8 cellular contexts compared by ENCODE assay signal in the genomic region with DNA sequence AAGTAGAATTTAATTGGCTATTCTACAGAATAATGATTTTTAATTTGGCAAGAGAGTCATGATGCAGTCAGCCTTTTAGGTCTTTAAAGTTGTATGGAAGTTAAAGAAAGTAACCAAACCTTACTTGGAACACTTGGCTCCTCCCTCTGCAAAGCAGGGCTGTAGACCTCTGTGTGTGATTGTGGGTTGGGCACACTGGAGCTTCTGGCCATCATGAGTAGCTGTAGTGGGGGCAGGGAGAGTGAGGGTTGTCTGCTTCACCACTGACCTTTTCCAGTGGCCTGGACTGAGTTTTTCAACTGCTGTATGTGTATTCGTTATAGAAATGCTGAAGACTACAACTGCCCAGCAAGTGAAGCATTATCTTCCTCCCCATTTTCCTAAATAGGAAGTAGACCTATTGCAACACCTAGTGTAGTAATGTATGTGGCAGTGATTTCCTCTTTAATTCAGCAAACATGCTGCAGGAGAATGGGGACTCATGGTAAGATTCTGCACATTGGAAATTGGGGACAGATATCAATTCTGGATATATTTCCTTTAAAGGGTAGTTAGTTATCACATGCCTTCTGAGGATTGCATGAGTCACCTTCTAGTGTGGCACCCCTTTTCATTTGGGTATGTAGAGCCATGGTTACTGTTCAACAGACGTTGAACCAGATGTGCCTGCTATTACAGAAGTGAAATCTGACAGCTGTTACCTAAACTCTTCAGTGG.
DNase-seq lines count a peak whose midpoint lies in the region; ATAC-seq, FAIRE-seq and TF ChIP-seq lines count a peak whose summit lies in the region.
"Had no signal": no experiment of that assay in that cellular context is flagged by ENCODE, and none has a peak within 500 bp of the region (broad histone marks: within the 10 kb centered on the region; RNA-seq: fewer than 3 reads in every experiment).

No MANE protein-coding gene starts in this region.

- H3K27me3 Mint-ChIP-seq in nephron (ENCODE audit: low read depth): no peaks in the 10 kb centered on the region
- H3K27me3 Mint-ChIP-seq in T-helper 2 cell treated with Interferon-gamma antibody and Interleukin-4, amounts not matched to agents 5 μg/mL and 100 μg/mL, for 36 hours (ENCODE audit: low read depth): no peaks in the 10 kb centered on the region

- peak overlapping the region; percentile 32 to 41 (median 35) for H3K27ac Mint-ChIP-seq in nephron
- no peak overlapping the region for H3K27ac Mint-ChIP-seq in T-helper 2 cell treated with Interferon-gamma antibody and Interleukin-4, amounts not matched to agents 5 μg/mL and 100 μg/mL, for 36 hours

- H3K4me1 Mint-ChIP-seq in nephron: peaks cover 23% of the 10 kb centered on the region
- peaks cover 15% of the 10 kb centered on the region for H3K4me1 Mint-ChIP-seq in T-helper 2 cell treated with Interferon-gamma antibody and Interleukin-4, amounts not matched to agents 5 μg/mL and 100 μg/mL, for 36 hours (ENCODE audit: low read depth)

- TF ChIP-seq CTCF in nephron (IDR thresholded peaks at IDR 0.05; ENCODE audit: unreplicated experiment in 3 of 3): no peak

- no peak for DNase-seq in GM19239 (ENCODE audit: insufficient read length, low spot score)
- peak; percentile 26 for DNase-seq in RKO (ENCODE audit: low spot score)
- no peak for DNase-seq in middle frontal gyrus (ENCODE audit: extremely low spot score, low spot score)
- no peak for DNase-seq in T-helper 2 cell treated with Interferon-gamma antibody and Interleukin-4, amounts not matched to agents 5 μg/mL and 100 μg/mL, for 36 hours (ENCODE audit: low spot score)
- no peak for DNase-seq in occipital lobe (lab: John Stamatoyannopoulos, UW)
- DNase-seq: activated CD4-positive, alpha-beta T cell treated with anti-CD3 and anti-CD28 coated beads, Interleukin-2, amount 50 U/mL, for 4 hours had no signal

- ATAC-seq in HG02884 (IDR thresholded peaks at IDR 0.05; ENCODE audit: unreplicated experiment): peak; percentile 68

- H3K36me3 Mint-ChIP-seq in nephron (ENCODE audit: low read depth): no peaks in the 10 kb centered on the region
- H3K36me3 Mint-ChIP-seq in T-helper 2 cell treated with Interferon-gamma antibody and Interleukin-4, amounts not matched to agents 5 μg/mL and 100 μg/mL, for 36 hours (ENCODE audit: low read depth): peaks cover 8% of the 10 kb centered on the region

- no peaks in the 10 kb centered on the region for H3K9me3 Mint-ChIP-seq in nephron
- no peaks in the 10 kb centered on the region for H3K9me3 Mint-ChIP-seq in T-helper 2 cell treated with Interferon-gamma antibody and Interleukin-4, amounts not matched to agents 5 μg/mL and 100 μg/mL, for 36 hours

- FAIRE-seq in GM19239 (lab: Jason Lieb, UNC): peak; percentile 11

- H3K4me3 Mint-ChIP-seq in nephron: no peak overlapping the region
- no peak overlapping the region for H3K4me3 Mint-ChIP-seq in T-helper 2 cell treated with Interferon-gamma antibody and Interleukin-4, amounts not matched to agents 5 μg/mL and 100 μg/mL, for 36 hours
